ENCODE assay signal across 15 cellular contexts in genomic region chr15:67199881-67200763, GRCh38. TPM values are rescaled to one million over a fixed set of nuclear protein-coding genes. Genes with fewer than 3 reads are reported as not detected.
A peak's percentile ranks its signal among the peaks of the same experiment; 100 is the strongest.
DNase-seq lines count a peak whose midpoint lies in the region; ATAC-seq and TF ChIP-seq lines count a peak whose summit lies in the region.
"Had no signal": no experiment of that assay in that cellular context is flagged by ENCODE, and none has a peak within 500 bp of the region (broad histone marks: within the 10 kb centered on the region; RNA-seq: fewer than 3 reads in every experiment).

No MANE protein-coding gene starts in this region.

- intact Hi-C loops in Panc1 (cut with micrococcal nuclease; ENCODE audit: unreplicated experiment): loop anchor here (5.0 to 10.0 kb wide), 2 partner anchors 105 to 258 kb away; no protein-coding TSS in a partner anchor

- CTCF ChIA-PET in Panc1 (lab: Charles Lee): no interaction called here

- no peak for TF ChIP-seq CTCF in Panc1 (IDR thresholded peaks at IDR 0.05)
- no peak for TF ChIP-seq CTCF in mesothelial cell of epicardium (IDR thresholded peaks at IDR 0.05; ENCODE audit: unreplicated experiment)

- peaks cover 39% of the 10 kb centered on the region for H3K4me1 ChIP-seq in Panc1 (ENCODE audit: control insufficient read depth, insufficient read depth, low read length)

- no peaks in the 10 kb centered on the region for H3K27me3 ChIP-seq in Panc1 (ENCODE audit: control insufficient read depth, insufficient read depth, low read length)
- H3K27me3 ChIP-seq: cardiac muscle cell had no signal

- peaks cover 36% of the 10 kb centered on the region for H3K36me3 Mint-ChIP-seq in central memory CD8-positive, alpha-beta T cell (ENCODE audit: insufficient read depth)
- H3K36me3 Mint-ChIP-seq in mesothelial cell of epicardium: peaks cover 21% of the 10 kb centered on the region

- peaks cover 14% of the 10 kb centered on the region for H3K4me1 Mint-ChIP-seq in central memory CD8-positive, alpha-beta T cell
- H3K4me1 Mint-ChIP-seq in mesothelial cell of epicardium: peaks cover 29% of the 10 kb centered on the region

- H3K9me3 Mint-ChIP-seq in central memory CD8-positive, alpha-beta T cell: no peaks in the 10 kb centered on the region
- H3K9me3 Mint-ChIP-seq in mesothelial cell of epicardium: no peaks in the 10 kb centered on the region
- H3K9me3 Mint-ChIP-seq: CD8-positive, alpha-beta memory T cell; IgD-negative memory B cell; stimulated activated naive CD8-positive, alpha-beta T cell treated with anti-CD3 and anti-CD28 coated beads, Interleukin-15, Interleukin-2, amounts not matched to agents 100 ng/mL and 50 ng/mL, for 24 hours had no signal

- peaks cover 9% of the 10 kb centered on the region; the same call in 1 of the 2 replicates for H3K36me3 ChIP-seq in Panc1 (ENCODE audit: control insufficient read depth, insufficient read depth, low read length)
- H3K36me3 ChIP-seq: cardiac muscle cell had no signal

- H3K27ac Mint-ChIP-seq in central memory CD8-positive, alpha-beta T cell (ENCODE audit: low read depth): peak overlapping the region; percentile 24
- no peak overlapping the region for H3K27ac Mint-ChIP-seq in mesothelial cell of epicardium
- H3K27ac Mint-ChIP-seq: stimulated activated naive CD8-positive, alpha-beta T cell treated with anti-CD3 and anti-CD28 coated beads, Interleukin-15, Interleukin-2, amounts not matched to agents 100 ng/mL and 50 ng/mL, for 24 hours had no signal

- POLR2A ChIA-PET in Panc1 (lab: Charles Lee): interaction anchor here (0.6 kb wide), 1 partner anchor 43 kb away, joined by 6 read pairs; no protein-coding TSS in a partner anchor

- in situ Hi-C loops in Panc1 (cut with HindIII; ENCODE audit: low pct_unique_long_range_greater_than_20kb, low sequenced_read_pairs): no loop called here

- H3K27me3 Mint-ChIP-seq in central memory CD8-positive, alpha-beta T cell: no peaks in the 10 kb centered on the region
- no peaks in the 10 kb centered on the region for H3K27me3 Mint-ChIP-seq in mesothelial cell of epicardium (ENCODE audit: low read depth)
- H3K27me3 Mint-ChIP-seq: IgD-negative memory B cell; stimulated activated naive CD8-positive, alpha-beta T cell treated with anti-CD3 and anti-CD28 coated beads, Interleukin-15, Interleukin-2, amounts not matched to agents 100 ng/mL and 50 ng/mL, for 24 hours had no signal

- H3K4me3 ChIP-seq in Panc1 (ENCODE audit: low read depth in 2 of 2, low read length in 2 of 2): no peak overlapping the region
- H3K4me3 ChIP-seq: cardiac muscle cell had no signal

- DNase-seq in EH (ENCODE audit: low read depth) (peak; percentile 60), Panc1 (ENCODE audit: low read depth, low spot score) (no peak), putamen (ENCODE audit: low spot score) (peak; percentile 48), mesothelial cell of epicardium (ENCODE audit: low spot score in 2 of 2, unreplicated experiment in 2 of 2) (no peak), SW480 (ENCODE audit: low spot score) (no peak)
- no peak for DNase-seq in central memory CD8-positive, alpha-beta T cell (ENCODE audit: low spot score in 2 of 2)
- no peak for DNase-seq in activated CD4-positive, alpha-beta T cell treated with anti-CD3 and anti-CD28 coated beads for 48 hours
- DNase-seq: CD8-positive, alpha-beta memory T cell; NCI-H2029 treated with DMSO at 0.1 percent for 48 hours; posterior cingulate gyrus; stimulated activated CD4-positive, alpha-beta T cell treated with anti-CD3 and anti-CD28 coated beads, Interleukin-4, amount 100 ng/mL, for 24 hours had no signal

- BruUV-seq in Panc1 (replicated peaks; lab: Mats Ljungman, UMichigan): no TSS peak

- ATAC-seq in Panc1 (no peak), HG03139 (IDR thresholded peaks at IDR 0.05; ENCODE audit: unreplicated experiment) (no peak)
- ATAC-seq in central memory CD8-positive, alpha-beta T cell (replicated peaks; ENCODE audit: extremely low read depth, poor library complexity, severe bottlenecking): no peak

- peak overlapping the region; percentile 80 for H3K27ac ChIP-seq in Panc1 (ENCODE audit: low read length)

- H3K4me3 Mint-ChIP-seq in central memory CD8-positive, alpha-beta T cell: no peak overlapping the region
- no peak overlapping the region for H3K4me3 Mint-ChIP-seq in mesothelial cell of epicardium
- H3K4me3 Mint-ChIP-seq: CD8-positive, alpha-beta memory T cell; IgD-negative memory B cell; stimulated activated naive CD8-positive, alpha-beta T cell treated with anti-CD3 and anti-CD28 coated beads, Interleukin-15, Interleukin-2, amounts not matched to agents 100 ng/mL and 50 ng/mL, for 24 hours had no signal

- no peaks in the 10 kb centered on the region for H3K9me3 ChIP-seq in Panc1 (ENCODE audit: control insufficient read depth, insufficient read depth, low read depth, low read length)

RNA-seq across cellular contexts. Expression of gene AAGAB, which starts 54.3 kb away (rescaled TPM):
- total RNA-seq in Panc1 (2021; ENCODE audit: unreplicated experiment) (102 TPM), mesothelial cell of epicardium (31.0 to 32.7 TPM (median 32.4 TPM) in 3 replicates)
- 55.8 TPM for polyA plus RNA-seq in Panc1 (2012; ENCODE audit: insufficient read length)

RNA-seq across cellular contexts. Expression of gene IQCH, which starts 54.5 kb away (rescaled TPM):
- total RNA-seq in Panc1 (2021; ENCODE audit: unreplicated experiment): 3.9 TPM
- 1.9 TPM for polyA plus RNA-seq in Panc1 (2012; ENCODE audit: insufficient read length)
- total RNA-seq in mesothelial cell of epicardium: 0.98 to 2.3 TPM (median 1.6 TPM) in 3 replicates

Comparison
In these comparisons a context has a peak if more than half of its experiments do, and no peak if none do; other contexts are left out.
1. DNase-seq: peak in EH (single experiment) and putamen (single experiment); none in Panc1 (single experiment), central memory CD8-positive, alpha-beta T cell (0 of 2), activated CD4-positive, alpha-beta T cell treated with anti-CD3 and anti-CD28 coated beads for 48 hours (single experiment), mesothelial cell of epicardium (0 of 2) and SW480 (single experiment).